ENCODE assay signal across 32 cellular contexts in the genomic region with DNA sequence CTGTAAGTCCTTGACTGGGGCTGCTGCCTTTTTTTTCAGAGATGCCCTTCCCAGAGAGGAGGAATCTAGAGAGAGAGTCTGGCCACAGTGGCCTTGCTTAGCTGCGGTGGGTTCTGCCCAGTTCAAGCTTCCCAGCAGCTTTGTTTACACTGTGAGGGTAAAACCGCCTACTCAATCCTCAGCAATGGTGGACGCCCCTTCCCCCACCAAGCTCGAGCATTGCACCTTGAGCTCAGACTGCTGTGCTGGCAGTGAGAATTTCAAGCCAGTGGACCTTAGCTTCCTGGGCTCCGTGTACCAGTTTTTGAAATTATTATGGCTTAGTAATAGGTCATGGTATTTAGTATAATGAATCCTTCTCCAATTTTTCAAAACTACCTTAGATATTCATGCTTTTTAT.
"Had no signal": no experiment of that assay in that cellular context is flagged by ENCODE, and none has a peak within 500 bp of the region (broad histone marks: within the 10 kb centered on the region; RNA-seq: fewer than 3 reads in every experiment).

No MANE protein-coding gene starts in this region.

- FAIRE-seq: astrocyte, bronchial epithelial cell, colon, endometrium, endothelial cell of umbilical vein had no signal

- H3K4me3 ChIP-seq: esophagus squamous epithelium, gastroesophageal sphincter, heart right ventricle had no signal

- H3K27ac ChIP-seq: brain microvascular endothelial cell, epithelial cell of prostate, esophagus squamous epithelium, gastroesophageal sphincter, heart right ventricle, WERI-Rb-1 had no signal

- H3K9me3 ChIP-seq: esophagus squamous epithelium had no signal

- H3K27me3 ChIP-seq: brain microvascular endothelial cell had no signal

- ATAC-seq: activated CD4-positive, CD25-positive, alpha-beta regulatory T cell treated with anti-CD3 and anti-CD28 coated beads, Interleukin-2, amount 50 U/mL, for 24 hours; activated CD8-positive, alpha-beta T cell treated with anti-CD3 and anti-CD28 coated beads for 36 hours; activated T-cell treated with anti-CD3 and anti-CD28 coated beads, Interleukin-2, amount 50 U/mL, for 4 hours; activated T-helper 17 cell treated with anti-CD3 and anti-CD28 coated beads, Interleukin-2, amount 50 U/mL, for 72 hours; gastroesophageal sphincter; heart right ventricle had no signal

- DNase-seq: activated B cell treated with CpG ODN at 0.5 μM for 24 hours; activated CD4-positive, alpha-beta T cell treated with anti-CD3 and anti-CD28 coated beads for 48 hours; activated CD4-positive, alpha-beta T cell treated with anti-CD3 and anti-CD28 coated beads, Interleukin-2, amount 50 U/mL, for 1 hour; activated CD4-positive, alpha-beta T cell treated with anti-CD3 and anti-CD28 coated beads, Interleukin-2, amount 50 U/mL, for 48 hours; activated CD8-positive, alpha-beta memory T cell treated with anti-CD3 and anti-CD28 coated beads for 24 hours; activated CD8-positive, alpha-beta T cell treated with anti-CD3 and anti-CD28 coated beads for 36 hours; activated effector memory CD4-positive, alpha-beta T cell treated with Interleukin-2 at 50 U/mL for 16 hours; activated gamma-delta T cell treated with Interleukin-2 at 50 U/mL for 16 hours; activated naive CD4-positive, alpha-beta T cell treated with anti-CD3 and anti-CD28 coated beads, Interleukin-2, amount 50 U/mL, for 16 hours; activated naive CD4-positive, alpha-beta T cell treated with Interleukin-2 at 50 U/mL for 16 hours; activated T-cell treated with anti-CD3 and anti-CD28 coated beads, Interleukin-2, amount 50 U/mL, for 4 hours; amniotic stem cell; anterior cingulate cortex; brain microvascular endothelial cell; caudate nucleus; cortex of kidney; effector CD8-positive, alpha-beta T cell; esophagus squamous epithelium; foreskin melanocyte; heart right ventricle; hippocampal formation; T1000; WERI-Rb-1 had no signal

- H3K36me3 ChIP-seq: brain microvascular endothelial cell, esophagus squamous epithelium, gastroesophageal sphincter, heart right ventricle, WERI-Rb-1 had no signal

- H3K4me1 ChIP-seq: esophagus squamous epithelium, gastroesophageal sphincter, heart right ventricle had no signal
